In the genomic region with DNA sequence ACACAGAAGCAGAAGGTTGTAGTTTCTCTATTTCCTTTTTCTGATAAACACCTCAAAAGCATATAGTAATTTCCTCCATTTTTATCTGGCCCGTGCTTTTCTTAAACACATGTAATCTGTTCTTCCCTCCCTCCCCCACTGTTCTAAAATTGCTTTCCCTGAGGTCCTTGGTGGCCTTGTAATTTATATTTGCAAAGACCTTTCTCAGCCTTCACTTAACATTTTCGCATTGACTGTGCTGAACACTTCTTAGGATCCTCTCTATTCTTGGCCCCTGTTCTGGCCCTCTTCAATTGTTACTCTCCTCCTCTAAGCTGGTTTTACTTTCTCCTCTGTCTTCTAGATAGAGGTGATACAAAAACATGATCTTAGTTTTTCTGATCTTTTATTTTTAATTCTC, we compare ENCODE assay signal across 18 cellular contexts. TPM values are rescaled to one million over a fixed set of nuclear protein-coding genes. Genes with fewer than 3 reads are reported as not detected.
A peak's percentile ranks its signal among the peaks of the same experiment; 100 is the strongest.
DNase-seq lines count a peak whose midpoint lies in the region; ATAC-seq and TF ChIP-seq lines count a peak whose summit lies in the region.
"Had no signal": no experiment of that assay in that cellular context is flagged by ENCODE, and none has a peak within 500 bp of the region (broad histone marks: within the 10 kb centered on the region; RNA-seq: fewer than 3 reads in every experiment).

No MANE protein-coding gene starts in this region.

- H3K4me1 ChIP-seq in spleen = peaks cover 0 to 6% (median 0%) of the 10 kb centered on the region in 6 donors

- no peaks in the 10 kb centered on the region for H3K27me3 ChIP-seq in spleen (replicated peaks in 1 of 7)
- H3K27me3 ChIP-seq: MG63 had no signal

- H3K36me3 Mint-ChIP-seq in glutamatergic neuron (ENCODE audit: unreplicated experiment) = peaks cover 14% of the 10 kb centered on the region
- H3K36me3 Mint-ChIP-seq: CD8-positive, alpha-beta T cell had no signal

- no peak overlapping the region for H3K4me3 ChIP-seq in spleen
- H3K4me3 ChIP-seq: MG63 had no signal

- peaks cover 8% of the 10 kb centered on the region for H3K27me3 Mint-ChIP-seq in glutamatergic neuron (ENCODE audit: unreplicated experiment)

- 57 to 69% (median 65%) methylated on average over 2 of the region's 2 CpGs for WGBS in spleen, 5 donors

- no peak for TF ChIP-seq CTCF in glutamatergic neuron (IDR thresholded peaks at IDR 0.05; ENCODE audit: partially characterized antibody, unreplicated experiment)
- TF ChIP-seq CTCF in spleen (IDR thresholded peaks at IDR 0.05 in 8 of 11, conservative IDR thresholded peaks at IDR 0.05 in 3 of 11) = no peak

- peak overlapping the region; percentile 3 for H3K4me3 Mint-ChIP-seq in glutamatergic neuron (ENCODE audit: unreplicated experiment)
- H3K4me3 Mint-ChIP-seq: CD8-positive, alpha-beta T cell had no signal

- ATAC-seq in GM21515 (IDR thresholded peaks at IDR 0.05; ENCODE audit: unreplicated experiment) = peak; percentile 36
- peak; percentile 25 for ATAC-seq in HG03378 (IDR thresholded peaks at IDR 0.05; ENCODE audit: unreplicated experiment)
- ATAC-seq: CD8-positive, alpha-beta T cell; HepG2 had no signal

- intact Hi-C loops in spleen (cut with DNase I; ENCODE audit: low total_unique reads) = no loop called here

- H3K36me3 ChIP-seq in spleen = no peaks in the 10 kb centered on the region
- H3K36me3 ChIP-seq: MG63 had no signal

- no peak overlapping the region for H3K27ac Mint-ChIP-seq in glutamatergic neuron (ENCODE audit: unreplicated experiment)
- H3K27ac Mint-ChIP-seq: CD8-positive, alpha-beta T cell had no signal

- H3K4me1 Mint-ChIP-seq in glutamatergic neuron (ENCODE audit: low read depth, unreplicated experiment) = peaks cover 53% of the 10 kb centered on the region

- no peak overlapping the region for H3K27ac ChIP-seq in spleen
- H3K27ac ChIP-seq: KMS-11 had no signal

- H3K9me3 ChIP-seq in spleen = no peaks in the 10 kb centered on the region
- H3K9me3 ChIP-seq: MG63 had no signal

- peak; percentile 20 for TF ChIP-seq POLR2A in GM19099 (IDR thresholded peaks at IDR 0.05; ENCODE audit: extremely low read depth, insufficient read length, low read depth)
- no peak for TF ChIP-seq POLR2A in spleen (IDR thresholded peaks at IDR 0.05)

- DNase-seq in glutamatergic neuron = no peak
- DNase-seq in DMS153 (lab: John Stamatoyannopoulos, UW) = no peak
- no peak for DNase-seq in spleen
- DNase-seq in GM19238 (ENCODE audit: insufficient read length, low spot score) = no peak
- DNase-seq in SW 1271 (lab: John Stamatoyannopoulos, UW) = no peak
- DNase-seq: CD8-positive, alpha-beta T cell; HCEC 1CT; MG63; NCI-H2029; NCI-H2171 treated with DMSO at 0.1 percent for 48 hours; NCI-H510A treated with DMSO at 0.1 percent for 48 hours; OCI-M1; RPMI8226 had no signal

- peaks cover 6% of the 10 kb centered on the region for H3K9me3 Mint-ChIP-seq in glutamatergic neuron (ENCODE audit: unreplicated experiment)
- H3K9me3 Mint-ChIP-seq: CD8-positive, alpha-beta T cell had no signal

RNA-seq across cellular contexts. Expression of gene GAP43, which starts 28.3 kb away (rescaled TPM):
- total RNA-seq in glutamatergic neuron (ENCODE audit: unreplicated experiment) = 684 TPM
- total RNA-seq in spleen = under 1 TPM in 1 of 7 donors, not detected in 6; 0.20 TPM
- polyA plus RNA-seq in spleen = under 1 TPM in 2 of 3 donors, not detected in 1; 0.14 to 0.38 TPM
- total RNA-seq: CD8-positive, alpha-beta T cell; HepG2 had no signal
- polyA plus RNA-seq: HepG2 had no signal

Comparison
In these comparisons a context has a peak if more than half of its experiments do, and no peak if none do; other contexts are left out.
1. RNA of gene GAP43, which starts 28.3 kb away (total RNA-seq): 684 TPM in glutamatergic neuron (single experiment); 0.20 TPM in spleen; every median in the first group is over 100 times any median in the second.